Comparison of ENCODE assay signal across 9 cellular contexts in genomic region chr1:95071539-95071938, GRCh38. TPM values are rescaled to one million over a fixed set of nuclear protein-coding genes. Genes with fewer than 3 reads are reported as not detected.
DNase-seq lines count a peak whose midpoint lies in the region; ATAC-seq and TF ChIP-seq lines count a peak whose summit lies in the region.
"Had no signal": no experiment of that assay in that cellular context is flagged by ENCODE, and none has a peak within 500 bp of the region (broad histone marks: within the 10 kb centered on the region; RNA-seq: fewer than 3 reads in every experiment).

No MANE protein-coding gene starts in this region.

- H2AK5ac ChIP-seq in mesenchymal stem cell (ENCODE audit: low read length, severe bottlenecking), result peak overlapping the region; percentile 84

- no peak for ATAC-seq in Right ventricle myocardium inferior

- no peak overlapping the region for H2AFZ ChIP-seq in mesenchymal stem cell (ENCODE audit: low read depth, low read length)

- H3K36me3 ChIP-seq in cardiac muscle cell (no peaks in the 10 kb centered on the region), adipocyte (ENCODE audit: control insufficient read depth, insufficient read depth, low read length, severe bottlenecking) (no peaks in the 10 kb centered on the region), mesenchymal stem cell (ENCODE audit: control insufficient read depth in 1 of 2, insufficient read depth in 2 of 2, low read depth in 1 of 2, low read length in 2 of 2) (peaks cover 0 to 2% of the 10 kb centered on the region in 2 experiments), urinary bladder (ENCODE audit: insufficient read depth) (no peaks in the 10 kb centered on the region)

- intact Hi-C loops in Right ventricle myocardium inferior (cut with DNase I), result no loop called here

- no peak overlapping the region for H2BK15ac ChIP-seq in mesenchymal stem cell (ENCODE audit: low read depth, poor library complexity, severe bottlenecking)

- no peak overlapping the region for H4K8ac ChIP-seq in mesenchymal stem cell (ENCODE audit: low read length)

- no peak overlapping the region for H3K27ac ChIP-seq in cardiac muscle cell
- H3K27ac ChIP-seq in mesenchymal stem cell (ENCODE audit: low read length, poor library complexity, severe bottlenecking), result no peak overlapping the region
- no peak overlapping the region for H3K27ac ChIP-seq in urinary bladder (ENCODE audit: low read depth)

- no peak overlapping the region for H3K4ac ChIP-seq in mesenchymal stem cell (ENCODE audit: low read depth in 1 of 2, low read length in 2 of 2)

- peaks cover 6% of the 10 kb centered on the region for H3K79me1 ChIP-seq in mesenchymal stem cell (replicated peaks; ENCODE audit: low read length, poor library complexity, severe bottlenecking)

- no peak overlapping the region for H3K4me2 ChIP-seq in mesenchymal stem cell (ENCODE audit: low read length, poor library complexity, severe bottlenecking)

- H2BK5ac ChIP-seq in mesenchymal stem cell (ENCODE audit: low read depth, low read length, poor library complexity, severe bottlenecking), result no peak overlapping the region

- H4K91ac ChIP-seq in mesenchymal stem cell (ENCODE audit: low read length), result no peak overlapping the region

- TF ChIP-seq CTCF in cardiac muscle cell (IDR thresholded peaks at IDR 0.05; ENCODE audit: low read depth, low read length), result no peak

- WGBS in mesenchymal stem cell, result 90% methylated on average over 2 of the region's 2 CpGs
- WGBS in urinary bladder, result 70% methylated on average over 2 of the region's 2 CpGs

- no peak overlapping the region for H3K14ac ChIP-seq in mesenchymal stem cell (ENCODE audit: low read length in 2 of 2)

- peaks cover 7% of the 10 kb centered on the region for H3K4me1 ChIP-seq in cardiac muscle cell (ENCODE audit: low read depth)
- peaks cover 19% of the 10 kb centered on the region for H3K4me1 ChIP-seq in adipocyte (ENCODE audit: control insufficient read depth, insufficient read depth, low read length)
- H3K4me1 ChIP-seq in mesenchymal stem cell (ENCODE audit: control insufficient read depth, insufficient read depth, low read depth, low read length), result peaks cover 5% of the 10 kb centered on the region
- H3K4me1 ChIP-seq in urinary bladder (ENCODE audit: insufficient read depth), result no peaks in the 10 kb centered on the region

- DNase-seq in cardiac muscle cell (ENCODE audit: low read depth in 1 of 2, low spot score in 1 of 2) (no peak), Right ventricle myocardium inferior (ENCODE audit: missing footprints) (no peak), adipocyte (ENCODE audit: low read depth) (no peak), mesenchymal stem cell (no peak), NAMALWA (ENCODE audit: low spot score) (no peak), COLO829 (ENCODE audit: low spot score) (no peak), GDM1 (lab: John Stamatoyannopoulos, UW) (no peak)
- DNase-seq: SHP77 had no signal

- peak overlapping the region; percentile 86 for H3K9ac ChIP-seq in adipocyte (ENCODE audit: low read length)
- peak overlapping the region; percentile 94 for H3K9ac ChIP-seq in mesenchymal stem cell (ENCODE audit: low read length)

- H3K27me3 ChIP-seq in cardiac muscle cell, result no peaks in the 10 kb centered on the region
- no peaks in the 10 kb centered on the region for H3K27me3 ChIP-seq in adipocyte (replicated peaks; ENCODE audit: control insufficient read depth, insufficient read depth, low read length)
- no peaks in the 10 kb centered on the region for H3K27me3 ChIP-seq in mesenchymal stem cell (ENCODE audit: control insufficient read depth in 1 of 2, insufficient read depth in 1 of 2, low read length in 2 of 2)

- H2BK120ac ChIP-seq in mesenchymal stem cell (ENCODE audit: low read depth, low read length), result no peak overlapping the region

- no peaks in the 10 kb centered on the region for H3K9me3 ChIP-seq in cardiac muscle cell (ENCODE audit: low read depth)
- H3K9me3 ChIP-seq in adipocyte (ENCODE audit: control insufficient read depth, low read length), result no peaks in the 10 kb centered on the region
- no peaks in the 10 kb centered on the region for H3K9me3 ChIP-seq in mesenchymal stem cell (ENCODE audit: control insufficient read depth, low read length)

- H3K4me3 ChIP-seq in cardiac muscle cell (peak overlapping the region; percentile 74), adipocyte (ENCODE audit: low read length) (peak overlapping the region; percentile 80), mesenchymal stem cell (ENCODE audit: insufficient read depth in 1 of 2, low read depth in 1 of 2, low read length in 2 of 2) (peak overlapping the region in 1 of 2 experiments; percentile 89), urinary bladder (ENCODE audit: low read depth, low read length) (peak overlapping the region; percentile 42)

- no peak overlapping the region for H3K23ac ChIP-seq in mesenchymal stem cell (ENCODE audit: low read length in 2 of 2)

- no peak overlapping the region for H3K18ac ChIP-seq in mesenchymal stem cell (ENCODE audit: low read depth in 1 of 2, low read length in 2 of 2)

- no peak overlapping the region for H2BK12ac ChIP-seq in mesenchymal stem cell (ENCODE audit: low read length in 2 of 2)

RNA-seq across cellular contexts. Expression of gene ALG14, which starts 1.2 kb away (rescaled TPM):
- total RNA-seq in cardiac muscle cell (2.7 and 4.1 TPM in 2 replicates), Right ventricle myocardium inferior (2.0 TPM), urinary bladder (4.4 TPM)
- polyA plus RNA-seq in cardiac muscle cell (8.2 and 10.3 TPM in 2 replicates), urinary bladder (2.7 TPM)
- 7.6 TPM for polyA plus RNA-seq in mesenchymal stem cell (2013, experiment 1 of 2)
- polyA plus RNA-seq in mesenchymal stem cell (2013, experiment 2 of 2), result 6.4 TPM

RNA-seq across cellular contexts. Expression of gene TLCD4, which starts 45.6 kb away (rescaled TPM):
- total RNA-seq in cardiac muscle cell (7.6 and 13.7 TPM in 2 replicates), Right ventricle myocardium inferior (53.6 TPM), urinary bladder (28.1 TPM)
- polyA plus RNA-seq in cardiac muscle cell (15.1 and 24.9 TPM in 2 replicates), urinary bladder (7.1 TPM)
- polyA plus RNA-seq in mesenchymal stem cell (2013, experiment 1 of 2), result 2.4 TPM
- 2.8 TPM for polyA plus RNA-seq in mesenchymal stem cell (2013, experiment 2 of 2)
